1 cellular context compared by ENCODE assay signal in genomic region chr5:53367727-53368126, GRCh38.
TF ChIP-seq lines count a peak whose summit lies in the region.

No MANE protein-coding gene starts in this region.

TF ChIP-seq in A549, 52 proteins besides CTCF, POLR2A, EP300 and RAD21 (continued from another document):
- no peak for TF ChIP-seq PBX3 (IDR thresholded peaks at IDR 0.05)
